8 cellular contexts compared by ENCODE assay signal in the genomic region with DNA sequence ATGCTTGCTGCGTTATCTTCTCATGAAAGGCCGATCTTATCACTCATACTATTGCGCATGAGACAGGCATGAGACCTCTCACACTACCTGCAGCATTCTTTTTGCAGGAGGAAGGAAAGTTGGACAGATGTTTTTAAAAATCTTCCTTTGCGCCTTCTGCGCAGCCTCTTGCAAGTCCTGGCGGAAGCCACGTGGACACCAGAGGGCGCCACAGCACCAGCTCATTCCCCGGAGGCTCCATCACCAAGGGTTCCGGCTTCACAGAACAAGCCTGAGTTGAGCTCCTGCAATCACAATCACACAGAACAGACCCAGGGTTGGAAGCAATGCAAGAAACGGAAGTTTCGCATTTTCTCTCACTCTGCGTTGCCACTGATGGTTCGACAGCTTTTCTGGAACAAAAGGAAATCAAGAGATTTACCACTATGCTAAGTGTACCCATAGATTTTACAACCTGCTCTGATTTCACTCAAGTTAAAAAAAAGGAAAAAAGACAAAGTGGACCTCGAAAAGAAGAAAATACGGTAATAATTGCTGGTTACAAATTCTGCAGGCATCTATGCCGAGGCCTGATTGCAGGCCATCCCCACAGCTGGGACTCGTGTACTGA.
A peak's percentile ranks its signal among the peaks of the same experiment; 100 is the strongest.
DNase-seq lines count a peak whose midpoint lies in the region; ATAC-seq, FAIRE-seq and TF ChIP-seq lines count a peak whose summit lies in the region.

No MANE protein-coding gene starts in this region.

- DNase-seq in NCI-H1105 treated with DMSO at 0.1 percent for 48 hours (lab: John Stamatoyannopoulos, UW) (peak; percentile 78), T1000 (lab: John Stamatoyannopoulos, UW) (peak; percentile 76), astrocyte (ENCODE audit: low read depth) (peak; percentile 79), hepatic stellate cell (ENCODE audit: low spot score) (peak; percentile 65), retinal pigment epithelial cell (ENCODE audit: low read depth) (peak; percentile 68)

- H3K79me2 ChIP-seq in astrocyte (ENCODE audit: insufficient read depth, low read length): no peaks in the 10 kb centered on the region

- H3K36me3 Mint-ChIP-seq in astrocyte (ENCODE audit: low read depth, unreplicated experiment): no peaks in the 10 kb centered on the region

- CTCF ChIA-PET in HEK293 (lab: Yijun Ruan, JAX): interaction anchor here (0.6 to 6.4 kb wide), 61 partner anchors 9 to 1069 kb away, joined by 3 to 58 read pairs (median 4); partner anchors contain the start of gene NSG2

- no peaks in the 10 kb centered on the region for H3K27me3 ChIP-seq in astrocyte (ENCODE audit: insufficient read depth, low read length)

- H3K27ac Mint-ChIP-seq in astrocyte (ENCODE audit: unreplicated experiment): no peak overlapping the region

- H3K4me3 Mint-ChIP-seq in astrocyte (ENCODE audit: unreplicated experiment): peak overlapping the region; percentile 73

- no peak for ATAC-seq in HG03095 (IDR thresholded peaks at IDR 0.05; ENCODE audit: unreplicated experiment)

- H3K4me1 ChIP-seq in ES-I3 (ENCODE audit: insufficient read depth, low read length) (no peaks in the 10 kb centered on the region; the same call in 1 of the 2 replicates), HEK293 (ENCODE audit: control insufficient read depth, insufficient read depth, low read length) (peaks cover 3% of the 10 kb centered on the region; the same call in 1 of the 2 replicates), astrocyte (ENCODE audit: insufficient read depth, low read length) (peaks cover under 1% of the 10 kb centered on the region)

- POLR2A ChIA-PET in HEK293 (lab: Yijun Ruan, JAX): interaction anchor here (0.6 to 1.6 kb wide), 6 partner anchors 82 to 331 kb away, joined by 3 to 12 read pairs (median 4); partner anchors contain the start of gene MSX2

- H3K9ac ChIP-seq in ES-I3 (ENCODE audit: low read depth, low read length) (peak overlapping the region; percentile 58), astrocyte (ENCODE audit: low read length) (peak overlapping the region; percentile 30)

- H4K20me1 ChIP-seq in astrocyte (ENCODE audit: insufficient read depth, low read length): no peaks in the 10 kb centered on the region

- FAIRE-seq in astrocyte (lab: Jason Lieb, UNC): peak; percentile 80

- peaks cover 23% of the 10 kb centered on the region for H3K27me3 Mint-ChIP-seq in astrocyte (ENCODE audit: low read depth, unreplicated experiment)

- H2AFZ ChIP-seq in astrocyte (ENCODE audit: low read depth, low read length): peak overlapping the region; percentile 70

- peaks cover 5% of the 10 kb centered on the region for H3K4me1 Mint-ChIP-seq in astrocyte (ENCODE audit: low read depth, unreplicated experiment)

- H3K36me3 ChIP-seq in ES-I3 (ENCODE audit: insufficient read depth, low read length): no peaks in the 10 kb centered on the region
- H3K36me3 ChIP-seq in HEK293 (ENCODE audit: control insufficient read depth in 2 of 2, insufficient read depth in 1 of 2, low read length in 2 of 2): no peaks in the 10 kb centered on the region
- no peaks in the 10 kb centered on the region for H3K36me3 ChIP-seq in astrocyte (ENCODE audit: insufficient read depth, low read length)

- H3K27ac ChIP-seq in HEK293 (ENCODE audit: extremely low read depth, low read depth, low read length) (no peak overlapping the region; the same call in 1 of the 2 replicates), astrocyte (ENCODE audit: low read depth, low read length) (no peak overlapping the region)

- H3K4me2 ChIP-seq in astrocyte (ENCODE audit: low read length): peak overlapping the region; percentile 87

- H3K4me3 ChIP-seq in HEK293 (ENCODE audit: low read depth, low read length) (no peak overlapping the region; the same call in 1 of the 2 replicates), astrocyte (ENCODE audit: insufficient read depth, low read depth, low read length) (peak overlapping the region; percentile 47), retinal pigment epithelial cell (ENCODE audit: low read length) (peak overlapping the region; percentile 14)

- H3K9me3 ChIP-seq in ES-I3 (ENCODE audit: control insufficient read depth, insufficient read depth, low read length): no peaks in the 10 kb centered on the region
- no peaks in the 10 kb centered on the region for H3K9me3 ChIP-seq in HEK293 (ENCODE audit: control insufficient read depth, insufficient read depth, low read depth, low read length)
- H3K9me3 ChIP-seq in astrocyte (ENCODE audit: insufficient read depth, low read depth, low read length): no peaks in the 10 kb centered on the region

- H3K9me3 Mint-ChIP-seq in astrocyte (ENCODE audit: unreplicated experiment): no peaks in the 10 kb centered on the region

- TF ChIP-seq CTCF in HEK293 (tag by site-specific recombination; IDR thresholded peaks at IDR 0.05): peak; percentile 94
- TF ChIP-seq CTCF in astrocyte (IDR thresholded peaks at IDR 0.05; ENCODE audit: insufficient read depth, low read depth, low read length): peak; percentile 98
- TF ChIP-seq CTCF in retinal pigment epithelial cell (conservative IDR thresholded peaks at IDR 0.05; ENCODE audit: low read depth, low read length): peak; percentile 97

TF ChIP-seq in HEK293, 187 proteins besides CTCF, POLR2A, EP300 and RAD21 (continues in another document):
- no peak for TF ChIP-seq ZNF521 (tag by site-specific recombination; IDR thresholded peaks at IDR 0.05)
- TF ChIP-seq ZNF174 (tag by site-specific recombination; IDR thresholded peaks at IDR 0.05): no peak
- TF ChIP-seq ZNF132 (tag by site-specific recombination; IDR thresholded peaks at IDR 0.05; ENCODE audit: borderline replicate concordance): no peak
- no peak for TF ChIP-seq ZNF24 (tag by site-specific recombination; IDR thresholded peaks at IDR 0.05)
- no peak for TF ChIP-seq GLIS1 (tag by site-specific recombination; IDR thresholded peaks at IDR 0.05)
- no peak for TF ChIP-seq ZNF114 (tag by site-specific recombination; IDR thresholded peaks at IDR 0.05)
- TF ChIP-seq ZSCAN4 (tag by site-specific recombination; IDR thresholded peaks at IDR 0.05): peak; percentile 11; the same call in 1 of the 2 replicates
- 0 out of 2 replicates have a peak, but pooled peaks have one; percentile 39 for TF ChIP-seq SP7 (tag by site-specific recombination; IDR thresholded peaks at IDR 0.05)
- TF ChIP-seq ZBTB6 (tag by site-specific recombination; IDR thresholded peaks at IDR 0.05): peak; percentile 97
- no peak for TF ChIP-seq ZNF555 (tag by site-specific recombination; conservative IDR thresholded peaks at IDR 0.05)
- no peak for TF ChIP-seq GLI4 (tag by site-specific recombination; IDR thresholded peaks at IDR 0.05)
- TF ChIP-seq ZNF621 (tag by site-specific recombination; IDR thresholded peaks at IDR 0.05): no peak
- no peak for TF ChIP-seq ZNF221 (tag by site-specific recombination; IDR thresholded peaks at IDR 0.05; ENCODE audit: borderline replicate concordance)
- no peak for TF ChIP-seq ZNF624 (tag by site-specific recombination; IDR thresholded peaks at IDR 0.05)
- TF ChIP-seq TRIM28 (IDR thresholded peaks at IDR 0.05; ENCODE audit: borderline replicate concordance, low read length): no peak
- no peak for TF ChIP-seq ZNF138 (tag by site-specific recombination; IDR thresholded peaks at IDR 0.05; ENCODE audit: borderline replicate concordance)
- no peak for TF ChIP-seq ZFP41 (tag by site-specific recombination; IDR thresholded peaks at IDR 0.05; ENCODE audit: borderline replicate concordance)
- no peak for TF ChIP-seq ZNF707 (tag by site-specific recombination; IDR thresholded peaks at IDR 0.05)
- no peak for TF ChIP-seq ZNF513 (tag by site-specific recombination; IDR thresholded peaks at IDR 0.05)
- TF ChIP-seq ZNF776 (tag by site-specific recombination; IDR thresholded peaks at IDR 0.05; ENCODE audit: borderline replicate concordance): no peak
- no peak for TF ChIP-seq ZFHX2 (tag by site-specific recombination; conservative IDR thresholded peaks at IDR 0.05)
- peak; percentile 82 for TF ChIP-seq ZNF600 (tag by site-specific recombination; IDR thresholded peaks at IDR 0.05)
